8 cellular contexts compared by ENCODE assay signal in genomic region chr12:53380104-53380796, GRCh38. TPM values are rescaled to one million over a fixed set of nuclear protein-coding genes. Genes with fewer than 3 reads are reported as not detected.
A peak's percentile ranks its signal among the peaks of the same experiment; 100 is the strongest.
DNase-seq lines count a peak whose midpoint lies in the region; ATAC-seq and TF ChIP-seq lines count a peak whose summit lies in the region.

SP1 (plus strand) TSS chr12:53380176; CDS start chr12:53380292, 116 bp downstream.

- CTCF ChIA-PET in activated CD4-positive, alpha-beta T cell treated with anti-CD3 and anti-CD28 coated beads, Interleukin-2, amount 10 ng/mL, durations not matched to agents 7 days and 5 days (lab: Charles Lee): interaction anchor here (0.7 to 2.2 kb wide), 7 partner anchors 15 to 1310 kb away, joined by 3 to 9 read pairs (median 3); partner anchors contain the start of genes AAAS and ATG101

- H3K36me3 Mint-ChIP-seq in activated CD4-positive, alpha-beta T cell treated with anti-CD3 and anti-CD28 coated beads, Interleukin-2, amount 10 ng/mL, durations not matched to agents 7 days and 5 days (ENCODE audit: low read depth): peaks cover 38% of the 10 kb centered on the region

- no peaks in the 10 kb centered on the region for H3K27me3 Mint-ChIP-seq in activated CD4-positive, alpha-beta T cell treated with anti-CD3 and anti-CD28 coated beads, Interleukin-2, amount 10 ng/mL, durations not matched to agents 7 days and 5 days

- DNase-seq in AG10803 (ENCODE audit: low read depth): peak; percentile 95
- peak; percentile 42 for DNase-seq in GM19240 (ENCODE audit: insufficient read length, low spot score)
- peak; percentile 67 for DNase-seq in NCI-H526 treated with DMSO at 0.1 percent for 48 hours (lab: John Stamatoyannopoulos, UW)
- DNase-seq in activated CD4-positive, alpha-beta T cell treated with anti-CD3 and anti-CD28 coated beads, Interleukin-2, amount 10 ng/mL, durations not matched to agents 7 days and 5 days: peak; percentile 90
- peak; percentile 94 for DNase-seq in coronary artery (ENCODE audit: low spot score)
- DNase-seq in left lobe of liver (ENCODE audit: low spot score): peak; percentile 94
- peak; percentile 77 to 98 for DNase-seq in stimulated activated CD4-positive, alpha-beta T cell treated with anti-CD3 and anti-CD28 coated beads, Interleukin-2, amount 100 ng/mL, for 48 hours

- no peaks in the 10 kb centered on the region for H3K9me3 Mint-ChIP-seq in activated CD4-positive, alpha-beta T cell treated with anti-CD3 and anti-CD28 coated beads, Interleukin-2, amount 10 ng/mL, durations not matched to agents 7 days and 5 days

- no peak for TF ChIP-seq CTCF in AG10803 (conservative IDR thresholded peaks at IDR 0.05; ENCODE audit: low read length)
- TF ChIP-seq CTCF in coronary artery (IDR thresholded peaks at IDR 0.05): no peak

- POLR2A ChIA-PET in activated CD4-positive, alpha-beta T cell treated with anti-CD3 and anti-CD28 coated beads, Interleukin-2, amount 10 ng/mL, durations not matched to agents 7 days and 5 days (lab: Charles Lee): interaction anchor here (0.7 to 1.2 kb wide), 4 partner anchors 10 to 1408 kb away, joined by 3 to 5 read pairs (median 4); partner anchors contain the start of gene TARBP2

- H3K4me3 Mint-ChIP-seq in activated CD4-positive, alpha-beta T cell treated with anti-CD3 and anti-CD28 coated beads, Interleukin-2, amount 10 ng/mL, durations not matched to agents 7 days and 5 days: peak within 1 kb of the TSS; percentile 85

- H3K27ac ChIP-seq in coronary artery: peak within 1 kb of the TSS; percentile 95 to 100

- H3K4me3 ChIP-seq in AG10803 (ENCODE audit: low read length): peak within 1 kb of the TSS; percentile 75
- H3K4me3 ChIP-seq in coronary artery: peak within 1 kb of the TSS; percentile 90

- ATAC-seq in HG03460 (IDR thresholded peaks at IDR 0.05; ENCODE audit: unreplicated experiment): peak; percentile 42
- ATAC-seq in left lobe of liver: peak; percentile 79

- peak within 1 kb of the TSS; percentile 90 for H3K27ac Mint-ChIP-seq in activated CD4-positive, alpha-beta T cell treated with anti-CD3 and anti-CD28 coated beads, Interleukin-2, amount 10 ng/mL, durations not matched to agents 7 days and 5 days

- peaks cover 42% of the 10 kb centered on the region for H3K4me1 Mint-ChIP-seq in activated CD4-positive, alpha-beta T cell treated with anti-CD3 and anti-CD28 coated beads, Interleukin-2, amount 10 ng/mL, durations not matched to agents 7 days and 5 days

RNA-seq across cellular contexts. Expression of gene SP1, which starts in this region (rescaled TPM):
- 10 to 100 TPM; 94.8 to 99.3 TPM for total RNA-seq in activated CD4-positive, alpha-beta T cell treated with anti-CD3 and anti-CD28 coated beads, Interleukin-2, amount 10 ng/mL, durations not matched to agents 7 days and 5 days
- 24.5 TPM for total RNA-seq in left lobe of liver

Comparison
In these comparisons a context has a peak if more than half of its experiments do, and no peak if none do; other contexts are left out.
1. Peak in every context shown above with its lines: DNase-seq, ATAC-seq, H3K4me3 ChIP-seq and H3K27ac ChIP-seq.
2. DNase-seq: peak in every context shown above with its lines; median percentile 95 in AG10803; 94 in coronary artery; 94 in left lobe of liver; 90 in activated CD4-positive, alpha-beta T cell treated with anti-CD3 and anti-CD28 coated beads, Interleukin-2, amount 10 ng/mL, durations not matched to agents 7 days and 5 days; 88 in stimulated activated CD4-positive, alpha-beta T cell treated with anti-CD3 and anti-CD28 coated beads, Interleukin-2, amount 100 ng/mL, for 48 hours; 67 in NCI-H526 treated with DMSO at 0.1 percent for 48 hours; 42 in GM19240.